Comparison of ENCODE assay signal across 12 cellular contexts in genomic region chr9:95143591-95144561, GRCh38.
A peak's percentile ranks its signal among the peaks of the same experiment; 100 is the strongest.
DNase-seq lines count a peak whose midpoint lies in the region; ATAC-seq and TF ChIP-seq lines count a peak whose summit lies in the region.
"Had no signal": no experiment of that assay in that cellular context is flagged by ENCODE, and none has a peak within 500 bp of the region (broad histone marks: within the 10 kb centered on the region; RNA-seq: fewer than 3 reads in every experiment).

No MANE protein-coding gene starts in this region.

- no peaks in the 10 kb centered on the region for H4K20me1 ChIP-seq in PC-9 (ENCODE audit: insufficient read depth)

- H3K9me3 ChIP-seq in breast epithelium (no peaks in the 10 kb centered on the region), ovary (no peaks in the 10 kb centered on the region), vagina (no peaks in the 10 kb centered on the region), PC-9 (ENCODE audit: insufficient read depth, low read depth) (no peaks in the 10 kb centered on the region)

- POLR2A ChIA-PET in MCF 10A (lab: Yijun Ruan, JAX), result interaction anchor here (1.1 kb wide), 1 partner anchor 9 kb away, joined by 4 read pairs; no protein-coding TSS in a partner anchor
- POLR2A ChIA-PET in PC-9 (lab: Charles Lee; ENCODE audit: unreplicated experiment), result no interaction called here

- no peak overlapping the region for H3K4me3 Mint-ChIP-seq in MCF 10A (ENCODE audit: unreplicated experiment)
- H3K4me3 Mint-ChIP-seq: activated B cell treated with CpG ODN at 0.5 μM for 24 hours had no signal

- H3F3A ChIP-seq in PC-9 (ENCODE audit: insufficient read depth, low read depth), result no peaks in the 10 kb centered on the region

- CTCF ChIA-PET in MCF 10A (lab: Yijun Ruan, JAX), result interaction anchor here (1.3 to 2.4 kb wide), 4 partner anchors 12 to 16 kb away, joined by 7 to 14 read pairs (median 8); no protein-coding TSS in a partner anchor
- CTCF ChIA-PET in PC-9 (lab: Charles Lee), result no interaction called here

- H3K4me2 ChIP-seq in PC-9, result no peak overlapping the region

- peak; percentile 88 to 94 for ATAC-seq in left cardiac atrium

- no peaks in the 10 kb centered on the region for H3K27me3 Mint-ChIP-seq in MCF 10A (ENCODE audit: insufficient read depth, unreplicated experiment)
- H3K27me3 Mint-ChIP-seq: activated B cell treated with CpG ODN at 0.5 μM for 24 hours had no signal

- H3K4me1 ChIP-seq in breast epithelium (no peaks in the 10 kb centered on the region), ovary (ENCODE audit: insufficient read depth) (peaks cover 8% of the 10 kb centered on the region), vagina (peaks cover 17% of the 10 kb centered on the region), PC-9 (replicated peaks; ENCODE audit: insufficient read depth) (no peaks in the 10 kb centered on the region)

- BruUV-seq in MCF 10A (replicated peaks; lab: Mats Ljungman, UMichigan) (no TSS peak), PC-9 (replicated peaks; lab: Mats Ljungman, UMichigan) (no TSS peak)

- H3K36me3 ChIP-seq in breast epithelium (no peaks in the 10 kb centered on the region), ovary (no peaks in the 10 kb centered on the region), vagina (no peaks in the 10 kb centered on the region), PC-9 (ENCODE audit: low read depth) (no peaks in the 10 kb centered on the region; the same call in 1 of the 2 replicates)

- 29 to 34% (median 31%) methylated on average over 18 of the region's 18 CpGs for WGBS in ovary, 3 donors

- peaks cover 5% of the 10 kb centered on the region for H3K36me3 Mint-ChIP-seq in MCF 10A (ENCODE audit: insufficient read depth, unreplicated experiment)

- no peak for TF ChIP-seq CTCF in breast epithelium (IDR thresholded peaks at IDR 0.05)
- no peak for TF ChIP-seq CTCF in MCF 10A (IDR thresholded peaks at IDR 0.05; ENCODE audit: unreplicated experiment)
- no peak for TF ChIP-seq CTCF in ovary (IDR thresholded peaks at IDR 0.05)
- TF ChIP-seq CTCF in vagina (IDR thresholded peaks at IDR 0.05), result peak in 1 of 3 experiments; percentile 27
- TF ChIP-seq CTCF in GM10266 (IDR thresholded peaks at IDR 0.05; ENCODE audit: control insufficient read depth, insufficient read depth, low read depth, missing control alignments), result no peak
- TF ChIP-seq CTCF in PC-9 (conservative IDR thresholded peaks at IDR 0.05), result no peak

- no peaks in the 10 kb centered on the region for H3K9me3 Mint-ChIP-seq in MCF 10A (ENCODE audit: unreplicated experiment)
- H3K9me3 Mint-ChIP-seq: activated B cell treated with CpG ODN at 0.5 μM for 24 hours had no signal

- no peak overlapping the region for H3K27ac Mint-ChIP-seq in MCF 10A (ENCODE audit: low read depth, unreplicated experiment)
- H3K27ac Mint-ChIP-seq: activated B cell treated with CpG ODN at 0.5 μM for 24 hours had no signal

- no peak for TF ChIP-seq POLR2A in breast epithelium (IDR thresholded peaks at IDR 0.05)
- no peak for TF ChIP-seq POLR2A in ovary (IDR thresholded peaks at IDR 0.05)
- TF ChIP-seq POLR2A in vagina (IDR thresholded peaks at IDR 0.05), result no peak

- intact Hi-C loops in breast epithelium (cut with DNase I; ENCODE audit: low total_unique reads), result no loop called here
- intact Hi-C loops in MCF 10A (cut with micrococcal nuclease), result no loop called here
- intact Hi-C loops in left cardiac atrium (cut with DNase I), result no loop called here
- intact Hi-C loops in ovary (cut with DNase I), result no loop called here
- intact Hi-C loops in vagina (cut with DNase I), result no loop called here
- intact Hi-C loops in PC-9 (cut with micrococcal nuclease; ENCODE audit: unreplicated experiment), result no loop called here

- H3K27me3 ChIP-seq in breast epithelium (no peaks in the 10 kb centered on the region), ovary (no peaks in the 10 kb centered on the region), vagina (no peaks in the 10 kb centered on the region), PC-9 (ENCODE audit: insufficient read depth, low read depth) (no peaks in the 10 kb centered on the region)

- no peaks in the 10 kb centered on the region for H3K4me1 Mint-ChIP-seq in MCF 10A (ENCODE audit: insufficient read depth, unreplicated experiment)
- H3K4me1 Mint-ChIP-seq: activated B cell treated with CpG ODN at 0.5 μM for 24 hours had no signal

- DNase-seq in breast epithelium (ENCODE audit: low spot score in 2 of 2) (peak; percentile 64 to 67), MCF 10A (ENCODE audit: unreplicated experiment) (no peak), left cardiac atrium (peak; percentile 82), ovary (peak; percentile 73 to 93 (median 80)), vagina (ENCODE audit: extremely low spot score in 2 of 2) (peak in 1 of 2 donors; percentile 99), GM10266 (ENCODE audit: extremely low spot score) (no peak), PC-9 (no peak)
- DNase-seq in NK-92 treated with Interleukin-12 subunit alpha and Interleukin-12 subunit beta, amount 100 ng/mL, for 24 hours (lab: John Stamatoyannopoulos, UW), result no peak
- DNase-seq: 8988T; activated B cell treated with CpG ODN at 0.5 μM for 24 hours; activated T-cell treated with anti-CD3 and anti-CD28 coated beads, Interleukin-2, amount 50 U/mL, for 48 hours; NCI-H524 had no signal

- H2AFZ ChIP-seq in PC-9, result no peak overlapping the region

- TF ChIP-seq EP300 in ovary (IDR thresholded peaks at IDR 0.05), result peak; percentile 49

- H3K4me3 ChIP-seq in breast epithelium (no peak overlapping the region), ovary (no peak overlapping the region), vagina (no peak overlapping the region), PC-9 (no peak overlapping the region)

- H3K27ac ChIP-seq in breast epithelium, result no peak overlapping the region
- H3K27ac ChIP-seq in ovary, result peak overlapping the region in 1 of 2 donors; percentile 43
- peak overlapping the region; percentile 52 for H3K27ac ChIP-seq in vagina
- H3K27ac ChIP-seq in PC-9, result no peak overlapping the region

- no peaks in the 10 kb centered on the region for H3K9me2 ChIP-seq in PC-9 (ENCODE audit: insufficient read depth)

- H3K79me2 ChIP-seq in PC-9 (ENCODE audit: low read depth), result no peaks in the 10 kb centered on the region

Comparison
In these comparisons a context has a peak if more than half of its experiments do, and no peak if none do; other contexts are left out.
1. DNase-seq: peak in breast epithelium (2 of 2), left cardiac atrium (single experiment) and ovary (5 of 5); none in MCF 10A (single experiment), GM10266 (single experiment), NK-92 treated with Interleukin-12 subunit alpha and Interleukin-12 subunit beta, amount 100 ng/mL, for 24 hours (single experiment) and PC-9 (0 of 2).